ENCODE assay signal across 20 cellular contexts in genomic region chr10:128489324-128490247, GRCh38.
"Had no signal": no experiment of that assay in that cellular context is flagged by ENCODE, and none has a peak within 500 bp of the region (broad histone marks: within the 10 kb centered on the region; RNA-seq: fewer than 3 reads in every experiment).

No MANE protein-coding gene starts in this region.

- ATAC-seq: activated CD4-positive, alpha-beta T cell treated with anti-CD3 and anti-CD28 coated beads for 36 hours; activated CD8-positive, alpha-beta T cell treated with anti-CD3 and anti-CD28 coated beads for 36 hours; activated T-cell treated with anti-CD3 and anti-CD28 coated beads, Interleukin-2, amount 50 U/mL, for 72 hours; T-helper 17 cell had no signal

- H3K4me3 ChIP-seq: adrenal gland, SJSA1 had no signal

- H3K27me3 Mint-ChIP-seq: activated CD4-positive, alpha-beta T cell treated with anti-CD3 and anti-CD28 coated beads for 36 hours; activated CD8-positive, alpha-beta T cell treated with anti-CD3 and anti-CD28 coated beads for 36 hours; activated naive CD8-positive, alpha-beta T cell treated with anti-CD3 and anti-CD28 coated beads, Interleukin-2, amount 10 ng/mL, durations not matched to agents 7 days and 5 days; T-helper 17 cell had no signal

- H3K4me1 ChIP-seq: adrenal gland, SJSA1 had no signal

- H3K36me3 Mint-ChIP-seq: activated naive CD8-positive, alpha-beta T cell treated with anti-CD3 and anti-CD28 coated beads, Interleukin-2, amount 10 ng/mL, durations not matched to agents 7 days and 5 days had no signal

- H3K27ac ChIP-seq: adrenal gland, SJSA1 had no signal

- H3K36me3 ChIP-seq: adrenal gland, SJSA1 had no signal

- H3K4me1 Mint-ChIP-seq: activated CD4-positive, alpha-beta T cell treated with anti-CD3 and anti-CD28 coated beads for 36 hours; activated naive CD8-positive, alpha-beta T cell treated with anti-CD3 and anti-CD28 coated beads, Interleukin-2, amount 10 ng/mL, durations not matched to agents 7 days and 5 days; T-helper 17 cell had no signal

- H3K27ac Mint-ChIP-seq: activated CD4-positive, alpha-beta T cell treated with anti-CD3 and anti-CD28 coated beads for 36 hours; activated CD8-positive, alpha-beta T cell treated with anti-CD3 and anti-CD28 coated beads for 36 hours; activated naive CD8-positive, alpha-beta T cell treated with anti-CD3 and anti-CD28 coated beads, Interleukin-2, amount 10 ng/mL, durations not matched to agents 7 days and 5 days; activated T-cell treated with anti-CD3 and anti-CD28 coated beads, Interleukin-2, amount 50 U/mL, for 72 hours; T-helper 17 cell had no signal

- H3K9me3 ChIP-seq: adrenal gland had no signal

- DNase-seq: activated CD4-positive, alpha-beta T cell treated with anti-CD3 and anti-CD28 coated beads for 36 hours; activated CD4-positive, CD25-positive, alpha-beta regulatory T cell; activated CD8-positive, alpha-beta memory T cell treated with anti-CD3 and anti-CD28 coated beads, Interleukin-2, amount 50 U/mL, for 4 hours; activated CD8-positive, alpha-beta T cell treated with anti-CD3 and anti-CD28 coated beads for 36 hours; activated naive CD4-positive, alpha-beta T cell treated with anti-CD3 and anti-CD28 coated beads, Interleukin-2, amount 50 U/mL, for 16 hours; activated naive CD8-positive, alpha-beta T cell treated with anti-CD3 and anti-CD28 coated beads, Interleukin-2, amount 10 ng/mL, durations not matched to agents 7 days and 5 days; activated T-cell treated with anti-CD3 and anti-CD28 coated beads, Interleukin-2, amount 50 U/mL, for 72 hours; adrenal gland; anterior cingulate cortex; cerebellar nuclear complex; NCI-H1105 treated with DMSO at 0.1 percent for 48 hours; NCI-H1436 treated with DMSO at 0.1 percent for 48 hours; NCI-H187; NCI-H2081; NCI-H510A treated with DMSO at 0.1 percent for 48 hours; NCI-H82; SHP77; T-helper 17 cell; T-helper 9 cell had no signal

- H3K27me3 ChIP-seq: adrenal gland, SJSA1 had no signal

- H3K9me3 Mint-ChIP-seq: activated CD8-positive, alpha-beta T cell treated with anti-CD3 and anti-CD28 coated beads for 36 hours; activated naive CD8-positive, alpha-beta T cell treated with anti-CD3 and anti-CD28 coated beads, Interleukin-2, amount 10 ng/mL, durations not matched to agents 7 days and 5 days; activated T-cell treated with anti-CD3 and anti-CD28 coated beads, Interleukin-2, amount 50 U/mL, for 72 hours had no signal

- H3K4me3 Mint-ChIP-seq: activated CD4-positive, alpha-beta T cell treated with anti-CD3 and anti-CD28 coated beads for 36 hours; activated CD8-positive, alpha-beta T cell treated with anti-CD3 and anti-CD28 coated beads for 36 hours; activated naive CD8-positive, alpha-beta T cell treated with anti-CD3 and anti-CD28 coated beads, Interleukin-2, amount 10 ng/mL, durations not matched to agents 7 days and 5 days; activated T-cell treated with anti-CD3 and anti-CD28 coated beads, Interleukin-2, amount 50 U/mL, for 72 hours; T-helper 17 cell had no signal
